1 cellular context compared by ENCODE assay signal in the genomic region with DNA sequence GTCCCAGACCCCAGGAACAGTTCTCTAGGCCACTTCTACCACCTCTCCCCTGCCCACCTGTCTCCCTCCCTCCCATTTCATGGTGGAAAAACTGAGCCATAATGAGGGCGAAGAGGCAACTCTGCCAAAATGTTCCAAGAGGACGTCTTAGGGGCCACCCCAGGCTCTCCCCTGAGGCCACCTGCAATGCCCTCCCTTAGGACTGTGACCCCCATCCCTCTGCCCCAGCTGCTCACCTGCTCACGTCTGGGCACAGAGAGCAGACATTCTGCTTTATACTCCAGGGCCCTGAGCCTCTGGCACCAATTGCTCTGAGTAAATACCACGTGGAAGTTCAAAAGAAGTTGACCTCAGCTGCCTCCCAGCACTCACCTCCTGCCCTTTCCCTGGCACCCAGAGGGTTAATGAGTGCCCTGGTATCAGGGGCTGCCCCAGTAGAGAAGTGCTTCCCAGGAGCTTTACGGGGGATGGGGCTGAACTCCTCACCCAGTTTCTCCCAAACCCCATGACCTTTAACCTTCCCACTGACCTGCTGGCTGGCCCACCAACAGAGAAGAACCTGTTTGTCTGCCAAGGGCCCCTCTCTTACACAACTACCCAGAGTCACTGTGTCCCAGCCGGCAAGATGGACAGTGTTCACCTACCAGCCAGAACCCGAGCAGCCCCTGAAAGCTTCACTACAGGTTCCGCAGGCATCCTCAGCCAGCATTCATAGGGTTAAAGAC.
TF ChIP-seq lines count a peak whose summit lies in the region.

No MANE protein-coding gene starts in this region.

TF ChIP-seq in GM23338, 12 proteins besides CTCF, POLR2A, EP300 and RAD21 (continued from another document):
- no peak for TF ChIP-seq ZNF462 (CRISPR knock-in tag; IDR thresholded peaks at IDR 0.05)
